Comparison of ENCODE assay signal across 16 cellular contexts in genomic region chr4:180898305-180898704, GRCh38.
A peak's percentile ranks its signal among the peaks of the same experiment; 100 is the strongest.
DNase-seq lines count a peak whose midpoint lies in the region; TF ChIP-seq lines count a peak whose summit lies in the region.
"Had no signal": no experiment of that assay in that cellular context is flagged by ENCODE, and none has a peak within 500 bp of the region (broad histone marks: within the 10 kb centered on the region; RNA-seq: fewer than 3 reads in every experiment).

No MANE protein-coding gene starts in this region.

- 0% methylated on average over 1 of the region's 1 CpG for WGBS in GM23248 (ENCODE audit: low coverage in 1 of 2, low lambda C conversion rate in 2 of 2, missing lambda C conversion rate in 2 of 2), 2 experiments

- H3K27me3 ChIP-seq in GM23248 (replicated peaks; ENCODE audit: insufficient read depth) = no peaks in the 10 kb centered on the region
- H3K27me3 ChIP-seq in adipocyte (replicated peaks; ENCODE audit: control insufficient read depth, insufficient read depth, low read length) = no peaks in the 10 kb centered on the region
- H3K27me3 ChIP-seq: BLaER1 had no signal

- H3F3A ChIP-seq in GM23248 (ENCODE audit: insufficient read depth) = no peaks in the 10 kb centered on the region

- no peak for TF ChIP-seq CTCF in HEK293 (tag by site-specific recombination; IDR thresholded peaks at IDR 0.05)

- no peaks in the 10 kb centered on the region for H3K4me1 ChIP-seq in GM23248 (ENCODE audit: insufficient read depth)
- H3K4me1 ChIP-seq in HEK293 (ENCODE audit: control insufficient read depth, insufficient read depth, low read length) = no peaks in the 10 kb centered on the region
- no peaks in the 10 kb centered on the region for H3K4me1 ChIP-seq in adipocyte (ENCODE audit: control insufficient read depth, insufficient read depth, low read length)
- H3K4me1 ChIP-seq: BLaER1, Caco-2 had no signal

- POLR2A ChIA-PET in HEK293 (lab: Yijun Ruan, JAX) = no interaction called here

- H3K9me3 ChIP-seq in GM23248 (ENCODE audit: low read depth) (no peaks in the 10 kb centered on the region), HEK293 (ENCODE audit: control insufficient read depth, insufficient read depth, low read depth, low read length) (no peaks in the 10 kb centered on the region), adipocyte (ENCODE audit: control insufficient read depth, low read length) (no peaks in the 10 kb centered on the region)
- H3K9me3 ChIP-seq: BLaER1, Caco-2 had no signal

- H3K36me3 ChIP-seq in GM23248 (ENCODE audit: low read depth) (no peaks in the 10 kb centered on the region), HEK293 (ENCODE audit: control insufficient read depth in 2 of 2, insufficient read depth in 1 of 2, low read length in 2 of 2) (no peaks in the 10 kb centered on the region), adipocyte (ENCODE audit: control insufficient read depth, insufficient read depth, low read length, severe bottlenecking) (no peaks in the 10 kb centered on the region)
- H3K36me3 ChIP-seq: BLaER1 had no signal

- H3K9ac ChIP-seq in GM23248 (no peak overlapping the region), adipocyte (ENCODE audit: low read length) (no peak overlapping the region)
- H3K9ac ChIP-seq: BLaER1 had no signal

- CTCF ChIA-PET in HEK293 (lab: Yijun Ruan, JAX) = interaction anchor here (0.6 to 0.7 kb wide), 2 partner anchors 170 to 1412 kb away, joined by 3 read pairs; no protein-coding TSS in a partner anchor

- in situ Hi-C loops in GM23248 (cut with MboI) = no loop called here

- H3K9me2 ChIP-seq in GM23248 (ENCODE audit: insufficient read depth) = no peaks in the 10 kb centered on the region

- no peak overlapping the region for H3K4me2 ChIP-seq in GM23248 (ENCODE audit: unreplicated experiment)
- H3K4me2 ChIP-seq: BLaER1, GM23338 had no signal

- no peaks in the 10 kb centered on the region for H3K79me2 ChIP-seq in GM23248 (ENCODE audit: insufficient read depth)

- H3K27ac ChIP-seq in GM23248 (no peak overlapping the region), HEK293 (ENCODE audit: extremely low read depth, low read depth, low read length) (no peak overlapping the region)
- H3K27ac ChIP-seq: BLaER1, C4-2B had no signal

- peak; percentile 5 for DNase-seq in GM23248
- peak; percentile 28 for DNase-seq in adipocyte (ENCODE audit: low read depth)
- DNase-seq in left kidney (ENCODE audit: low read depth, low spot score) = peak; percentile 14
- no peak for DNase-seq in stimulated activated CD4-positive, alpha-beta T cell treated with anti-CD3 and anti-CD28 coated beads, Interleukin-12 subunit alpha, Interleukin-12 subunit beta, amount 100 ng/mL, for 4 hours
- DNase-seq in activated CD8-positive, alpha-beta memory T cell treated with anti-CD3 and anti-CD28 coated beads for 24 hours = no peak
- no peak for DNase-seq in mesenteric fat pad (ENCODE audit: low spot score)
- DNase-seq: Caco-2; CD4-positive, CD25-positive, alpha-beta regulatory T cell; CD8-positive, alpha-beta T cell; DMS153; DND-41; H9 had no signal

- no peak overlapping the region for H3K4me3 ChIP-seq in GM23248
- no peak overlapping the region for H3K4me3 ChIP-seq in HEK293 (ENCODE audit: low read depth, low read length)
- no peak overlapping the region for H3K4me3 ChIP-seq in adipocyte (ENCODE audit: low read length)
- H3K4me3 ChIP-seq: BLaER1, GM23338 had no signal

- no peak overlapping the region for H2AFZ ChIP-seq in GM23248
- H2AFZ ChIP-seq: GM23338 had no signal

- no peaks in the 10 kb centered on the region for H4K20me1 ChIP-seq in GM23248 (ENCODE audit: insufficient read depth)
- H4K20me1 ChIP-seq: BLaER1 had no signal

TF ChIP-seq in HEK293, 187 proteins besides CTCF, POLR2A, EP300 and RAD21:
- peak; percentile 84 for TF ChIP-seq REST (tag by site-specific recombination; IDR thresholded peaks at IDR 0.05)
- TF ChIP-seq SETDB1 (IDR thresholded peaks at IDR 0.05; ENCODE audit: insufficient read length, low read length) = no peak
- no peak for TF ChIP-seq ZNF416 (tag by site-specific recombination; IDR thresholded peaks at IDR 0.05)

Comparison
In these comparisons a context has a peak if more than half of its experiments do, and no peak if none do; other contexts are left out.
1. DNase-seq: peak in GM23248 (single experiment), adipocyte (single experiment) and left kidney (single experiment); none in stimulated activated CD4-positive, alpha-beta T cell treated with anti-CD3 and anti-CD28 coated beads, Interleukin-12 subunit alpha, Interleukin-12 subunit beta, amount 100 ng/mL, for 4 hours (single experiment), activated CD8-positive, alpha-beta memory T cell treated with anti-CD3 and anti-CD28 coated beads for 24 hours (single experiment) and mesenteric fat pad (single experiment).